In genomic region chr1:109281680-109282496, GRCh38 we compare ENCODE assay signal across 8 cellular contexts.
A peak's percentile ranks its signal among the peaks of the same experiment; 100 is the strongest.
DNase-seq lines count a peak whose midpoint lies in the region; ATAC-seq and TF ChIP-seq lines count a peak whose summit lies in the region.

No MANE protein-coding gene starts in this region.

- H3K36me3 ChIP-seq in HUES6 (ENCODE audit: control insufficient read depth, insufficient read depth, low read length), result peaks cover 33% of the 10 kb centered on the region

- H3K27ac ChIP-seq in HUES6 (ENCODE audit: low read depth, low read length), result no peak overlapping the region

- DNase-seq in AG08396 (ENCODE audit: low spot score) (peak; percentile 14), astrocyte of the cerebellum (ENCODE audit: low read depth) (no peak), medulla oblongata (ENCODE audit: extremely low spot score) (peak; percentile 70), inferior parietal cortex (ENCODE audit: extremely low spot score) (no peak)
- no peak for DNase-seq in effector CD4-positive, alpha-beta T cell

- ATAC-seq in GM21619 (IDR thresholded peaks at IDR 0.05; ENCODE audit: unreplicated experiment) (no peak), HG03097 (IDR thresholded peaks at IDR 0.05; ENCODE audit: low FRiP score, unreplicated experiment) (no peak)

- peaks cover 32% of the 10 kb centered on the region for H3K4me1 ChIP-seq in HUES6 (ENCODE audit: control insufficient read depth, insufficient read depth, low read length)

- TF ChIP-seq CTCF in astrocyte of the cerebellum (IDR thresholded peaks at IDR 0.05; ENCODE audit: low read depth, low read length, missing control alignments), result no peak

- H3K9me3 ChIP-seq in HUES6 (ENCODE audit: control insufficient read depth, insufficient read depth, low read depth, low read length), result no peaks in the 10 kb centered on the region

- H3K27me3 ChIP-seq in HUES6 (ENCODE audit: control insufficient read depth, insufficient read depth, low read length), result no peaks in the 10 kb centered on the region

- in situ Hi-C loops in astrocyte of the cerebellum (cut with HindIII; ENCODE audit: low sequenced_read_pairs), result no loop called here

- H3K9ac ChIP-seq in HUES6 (ENCODE audit: low read length), result peak overlapping the region; percentile 86

- H3K4me3 ChIP-seq in HUES6 (ENCODE audit: low read depth, low read length) (peak overlapping the region; percentile 90), astrocyte of the cerebellum (ENCODE audit: low read depth, low read length) (peak overlapping the region; percentile 81)

Comparison
In these comparisons a context has a peak if more than half of its experiments do, and no peak if none do; other contexts are left out.
1. DNase-seq: peak in AG08396 (single experiment) and medulla oblongata (single experiment); none in astrocyte of the cerebellum (single experiment), inferior parietal cortex (single experiment) and effector CD4-positive, alpha-beta T cell (single experiment).